Comparison of ENCODE assay signal across 19 cellular contexts in genomic region chr6:139368661-139369060, GRCh38.
DNase-seq lines count a peak whose midpoint lies in the region; ATAC-seq and TF ChIP-seq lines count a peak whose summit lies in the region.
"Had no signal": no experiment of that assay in that cellular context is flagged by ENCODE, and none has a peak within 500 bp of the region (broad histone marks: within the 10 kb centered on the region; RNA-seq: fewer than 3 reads in every experiment).

No MANE protein-coding gene starts in this region.

- ATAC-seq in effector memory CD8-positive, alpha-beta T cell (replicated peaks): no peak
- ATAC-seq in GM21723 (IDR thresholded peaks at IDR 0.05; ENCODE audit: unreplicated experiment): no peak
- ATAC-seq in HG03097 (IDR thresholded peaks at IDR 0.05; ENCODE audit: low FRiP score, unreplicated experiment): no peak
- ATAC-seq: GM12878, lower lobe of right lung had no signal

- H3K27ac ChIP-seq in SK-N-MC (peak overlapping the region; percentile 99), parathyroid adenoma (peak overlapping the region; percentile 97)
- H3K27ac ChIP-seq: lower lobe of right lung, thoracic aorta had no signal

- no peak overlapping the region for H2AFZ ChIP-seq in parathyroid adenoma

- no peaks in the 10 kb centered on the region for H3K27me3 Mint-ChIP-seq in effector memory CD8-positive, alpha-beta T cell
- H3K27me3 Mint-ChIP-seq: activated B cell treated with CpG ODN at 0.5 μM for 24 hours; activated naive CD8-positive, alpha-beta T cell treated with anti-CD3 and anti-CD28 coated beads, Interleukin-2, amount 10 ng/mL, durations not matched to agents 7 days and 5 days; naive B cell had no signal

- no peak overlapping the region for H3K27ac Mint-ChIP-seq in effector memory CD8-positive, alpha-beta T cell
- H3K27ac Mint-ChIP-seq: activated B cell treated with CpG ODN at 0.5 μM for 24 hours; activated naive CD8-positive, alpha-beta T cell treated with anti-CD3 and anti-CD28 coated beads, Interleukin-2, amount 10 ng/mL, durations not matched to agents 7 days and 5 days; naive B cell had no signal

- H3K4me3 ChIP-seq in HAP-1 (no peak overlapping the region), SK-N-MC (peak overlapping the region; percentile 94), iPS-15b (ENCODE audit: low read depth, low read length) (peak overlapping the region; percentile 20), parathyroid adenoma (ENCODE audit: low read depth, low read length) (no peak overlapping the region)
- H3K4me3 ChIP-seq: GM12878, thoracic aorta had no signal

- no peak for TF ChIP-seq CTCF in parathyroid adenoma (IDR thresholded peaks at IDR 0.05)

- no peak overlapping the region for H3K4me3 Mint-ChIP-seq in effector memory CD8-positive, alpha-beta T cell
- H3K4me3 Mint-ChIP-seq: activated B cell treated with CpG ODN at 0.5 μM for 24 hours; activated naive CD8-positive, alpha-beta T cell treated with anti-CD3 and anti-CD28 coated beads, Interleukin-2, amount 10 ng/mL, durations not matched to agents 7 days and 5 days; naive B cell had no signal

- DNase-seq in HAP-1 (ENCODE audit: low spot score in 2 of 2) (peak; percentile 29 to 47), SK-N-MC (ENCODE audit: low read depth, low spot score) (no peak), NCI-H1105 treated with DMSO at 0.1 percent for 48 hours (lab: John Stamatoyannopoulos, UW) (no peak)
- DNase-seq in effector memory CD8-positive, alpha-beta T cell: no peak
- DNase-seq: activated B cell treated with CpG ODN at 0.5 μM for 24 hours; activated naive CD8-positive, alpha-beta T cell treated with anti-CD3 and anti-CD28 coated beads, Interleukin-2, amount 10 ng/mL, durations not matched to agents 7 days and 5 days; BE2C; DMS 273 treated with DMSO at 0.1 percent for 48 hours; lower lobe of right lung; MM.1S; naive B cell; NCI-H187 treated with DMSO at 0.1 percent for 48 hours; NCI-H510A had no signal

- H3K9ac ChIP-seq in SK-N-MC (ENCODE audit: insufficient read length): peak overlapping the region; percentile 74
- no peak overlapping the region for H3K9ac ChIP-seq in iPS-15b (ENCODE audit: low read depth, low read length)
- H3K9ac ChIP-seq in parathyroid adenoma: no peak overlapping the region

- H3K27me3 ChIP-seq in HAP-1 (ENCODE audit: low read depth) (no peaks in the 10 kb centered on the region), iPS-15b (ENCODE audit: control insufficient read depth, insufficient read depth, low read length) (no peaks in the 10 kb centered on the region), parathyroid adenoma (ENCODE audit: control insufficient read depth, insufficient read depth, low read length) (no peaks in the 10 kb centered on the region)
- H3K27me3 ChIP-seq: BE2C had no signal

- peaks cover 36% of the 10 kb centered on the region for H3K36me3 Mint-ChIP-seq in effector memory CD8-positive, alpha-beta T cell (ENCODE audit: insufficient read depth)
- H3K36me3 Mint-ChIP-seq: naive B cell had no signal

- no peak overlapping the region for H3K4me2 ChIP-seq in parathyroid adenoma (ENCODE audit: low read length)

- in situ Hi-C loops in HAP-1 (cut with MboI; ENCODE audit: low sequenced_read_pairs): no loop called here

- H3K4me1 ChIP-seq in HAP-1 (peaks cover 41% of the 10 kb centered on the region), iPS-15b (ENCODE audit: control insufficient read depth, insufficient read depth, low read length) (peaks cover 28% of the 10 kb centered on the region), parathyroid adenoma (peaks cover 22% of the 10 kb centered on the region)

- no peaks in the 10 kb centered on the region for H3K9me3 ChIP-seq in HAP-1
- H3K9me3 ChIP-seq in SK-N-MC (ENCODE audit: low read depth, low read length): no peaks in the 10 kb centered on the region; the same call in 1 of the 2 replicates
- no peaks in the 10 kb centered on the region for H3K9me3 ChIP-seq in iPS-15b (ENCODE audit: control insufficient read depth, insufficient read depth, low read length)
- H3K9me3 ChIP-seq in parathyroid adenoma (ENCODE audit: control insufficient read depth, low read length): no peaks in the 10 kb centered on the region
- H3K9me3 ChIP-seq: BE2C, lower lobe of right lung, thoracic aorta had no signal

- H3K79me2 ChIP-seq in parathyroid adenoma: peaks cover 20% of the 10 kb centered on the region

- no peaks in the 10 kb centered on the region for H3K9me3 Mint-ChIP-seq in effector memory CD8-positive, alpha-beta T cell
- H3K9me3 Mint-ChIP-seq: activated B cell treated with CpG ODN at 0.5 μM for 24 hours; activated naive CD8-positive, alpha-beta T cell treated with anti-CD3 and anti-CD28 coated beads, Interleukin-2, amount 10 ng/mL, durations not matched to agents 7 days and 5 days; naive B cell had no signal

- H3K4me1 Mint-ChIP-seq in effector memory CD8-positive, alpha-beta T cell (ENCODE audit: low read depth in 2 of 2): peaks cover 24 to 41% of the 10 kb centered on the region in 2 donors

- H3K36me3 ChIP-seq in HAP-1 (replicated peaks): no peaks in the 10 kb centered on the region; the same call in 1 of the 2 replicates
- peaks cover 32% of the 10 kb centered on the region for H3K36me3 ChIP-seq in SK-N-MC (ENCODE audit: insufficient read depth, low read length)
- H3K36me3 ChIP-seq in iPS-15b (ENCODE audit: control insufficient read depth, insufficient read depth, low read length): no peaks in the 10 kb centered on the region
- H3K36me3 ChIP-seq in parathyroid adenoma (ENCODE audit: control insufficient read depth, insufficient read depth, low read length): peaks cover 26% of the 10 kb centered on the region
- H3K36me3 ChIP-seq: BE2C, thoracic aorta had no signal

Comparison
In these comparisons a context has a peak if more than half of its experiments do, and no peak if none do; other contexts are left out.
1. DNase-seq: peak in HAP-1 (2 of 2); none in SK-N-MC (single experiment), effector memory CD8-positive, alpha-beta T cell (0 of 3) and NCI-H1105 treated with DMSO at 0.1 percent for 48 hours (single experiment).
2. H3K4me3 ChIP-seq: peak in SK-N-MC (single experiment) and iPS-15b (single experiment); none in HAP-1 (single experiment) and parathyroid adenoma (single experiment).